ENCODE assay signal across 21 cellular contexts in genomic region chr3:141352262-141352984, GRCh38. TPM values are rescaled to one million over a fixed set of nuclear protein-coding genes. Genes with fewer than 3 reads are reported as not detected.
DNase-seq lines count a peak whose midpoint lies in the region; ATAC-seq, FAIRE-seq and TF ChIP-seq lines count a peak whose summit lies in the region.
"Had no signal": no experiment of that assay in that cellular context is flagged by ENCODE, and none has a peak within 500 bp of the region (broad histone marks: within the 10 kb centered on the region; RNA-seq: fewer than 3 reads in every experiment).

No MANE protein-coding gene starts in this region.

- no peak overlapping the region for H3K27ac Mint-ChIP-seq in GM23338
- H3K27ac Mint-ChIP-seq: CD8-positive, alpha-beta T cell; H9 had no signal

- peak overlapping the region; percentile 43; the same call in 1 of the 2 replicates for H2AFZ ChIP-seq in GM23338
- H2AFZ ChIP-seq in K562 (ENCODE audit: low read depth, low read length), result peak overlapping the region; percentile 83
- H2AFZ ChIP-seq in osteoblast (ENCODE audit: low read length), result peak overlapping the region; percentile 5

- H3K9me1 ChIP-seq in K562 (ENCODE audit: control insufficient read depth, insufficient read depth, low read length), result peaks cover 4% of the 10 kb centered on the region

- H2BK5ac ChIP-seq in mesendoderm (ENCODE audit: low read length), result no peak overlapping the region

- CTCF ChIA-PET in K562 (lab: Yijun Ruan, JAX; ENCODE audit: low intra/inter-chr PET ratio), result no interaction called here

- in situ Hi-C loops in K562 (cut with MboI), result no loop called here

- peak overlapping the region; percentile 15 for H3K18ac ChIP-seq in mesendoderm (ENCODE audit: low read length)

- H3K9me2 ChIP-seq in GM23338 (ENCODE audit: insufficient read depth), result 0 out of 2 replicates have a peak, but pooled peaks cover 6% of the 10 kb centered on the region

- H3K79me1 ChIP-seq in mesendoderm (ENCODE audit: low read length), result no peaks in the 10 kb centered on the region

- no peak overlapping the region for H3K23ac ChIP-seq in mesendoderm (ENCODE audit: low read length)

- ATAC-seq in GM23338 (no peak), K562 (peak; percentile 91)
- ATAC-seq: CD8-positive, alpha-beta T cell; GM12878; HCT116 had no signal

- peak overlapping the region; percentile 86 for H2BK15ac ChIP-seq in mesendoderm (replicated peaks; ENCODE audit: low read depth)

- no peaks in the 10 kb centered on the region; the same call in 2 of the 3 replicates for H3K9me3 Mint-ChIP-seq in GM23338
- H3K9me3 Mint-ChIP-seq: CD8-positive, alpha-beta T cell; H9 had no signal

- H3K4me3 Mint-ChIP-seq in GM23338, result no peak overlapping the region
- H3K4me3 Mint-ChIP-seq: CD4-positive, CD25-positive, alpha-beta regulatory T cell; CD8-positive, alpha-beta T cell; H9 had no signal

- no peaks in the 10 kb centered on the region for H3F3A ChIP-seq in GM23338 (replicated peaks; ENCODE audit: low read depth)

- peaks cover 13% of the 10 kb centered on the region for H3K4me1 ChIP-seq in GM23338 (ENCODE audit: insufficient read depth)
- H3K4me1 ChIP-seq in K562 (replicated peaks in 1 of 2; ENCODE audit: control insufficient read depth in 2 of 2, insufficient read depth in 2 of 2, low read length in 2 of 2), result peaks cover 9 to 58% of the 10 kb centered on the region in 2 experiments; a peak in 4 of 5 replicates
- H3K4me1 ChIP-seq in mesendoderm (ENCODE audit: control insufficient read depth, low read depth, low read length), result peaks cover 5% of the 10 kb centered on the region
- peaks cover 12% of the 10 kb centered on the region for H3K4me1 ChIP-seq in osteoblast (ENCODE audit: insufficient read depth, low read length)
- H3K4me1 ChIP-seq in BE2C, result peaks cover 4% of the 10 kb centered on the region; the same call in 1 of the 2 replicates
- H3K4me1 ChIP-seq: BLaER1, Caco-2 had no signal

- peaks cover 11% of the 10 kb centered on the region for H3K4me1 Mint-ChIP-seq in GM23338
- H3K4me1 Mint-ChIP-seq: CD4-positive, CD25-positive, alpha-beta regulatory T cell had no signal

- H3K27me3 ChIP-seq in GM23338 (ENCODE audit: insufficient read depth) (no peaks in the 10 kb centered on the region), K562 (ENCODE audit: control insufficient read depth in 2 of 2, insufficient read depth in 2 of 2, low read length in 2 of 2) (no peaks in the 10 kb centered on the region), mesendoderm (ENCODE audit: insufficient read depth, low read length, poor library complexity) (no peaks in the 10 kb centered on the region), osteoblast (ENCODE audit: insufficient read depth, low read length) (no peaks in the 10 kb centered on the region), BE2C (no peaks in the 10 kb centered on the region)
- H3K27me3 ChIP-seq: BLaER1 had no signal

- no peak overlapping the region for H3K4ac ChIP-seq in mesendoderm (ENCODE audit: low read depth, low read length)

- no peak overlapping the region for H3K4me2 ChIP-seq in GM23338
- peak overlapping the region; percentile 79 for H3K4me2 ChIP-seq in K562 (ENCODE audit: insufficient read depth, low read length)
- no peak overlapping the region for H3K4me2 ChIP-seq in mesendoderm (ENCODE audit: low read length)
- no peak overlapping the region for H3K4me2 ChIP-seq in osteoblast (ENCODE audit: insufficient read depth, low read length)
- H3K4me2 ChIP-seq: BLaER1 had no signal

- intact Hi-C loops in K562 (cut with micrococcal nuclease) (loop anchor here (2.0 kb wide), 1 partner anchor 40 kb away; no protein-coding TSS in a partner anchor), posterior vena cava (cut with DNase I) (no loop called here)

- H4K20me1 ChIP-seq in GM23338 (replicated peaks; ENCODE audit: insufficient read depth) (no peaks in the 10 kb centered on the region), K562 (replicated peaks; ENCODE audit: control insufficient read depth, insufficient read depth, low read length) (no peaks in the 10 kb centered on the region), osteoblast (ENCODE audit: insufficient read depth, low read length) (no peaks in the 10 kb centered on the region)
- H4K20me1 ChIP-seq: BLaER1 had no signal

- POLR2A ChIA-PET in K562 (lab: Yijun Ruan, JAX), result interaction anchor here (0.7 to 1.6 kb wide), 5 partner anchors 8 to 74 kb away, joined by 3 to 6 read pairs (median 3); partner anchors contain the start of gene ZBTB38

- DNase-seq in GM23338 (ENCODE audit: low spot score) (no peak), K562 (ENCODE audit: extremely low read depth in 1 of 4, low spot score in 3 of 4) (peak in 2 of 4 experiments; percentile 74 to 85), mesendoderm (no peak), osteoblast (ENCODE audit: insufficient read length, low spot score, missing footprints) (peak; percentile 61), posterior vena cava (ENCODE audit: low spot score) (no peak), BE2C (no peak), GM19238 (ENCODE audit: insufficient read length, low spot score) (no peak)
- no peak for DNase-seq in activated CD4-positive, CD25-positive, alpha-beta regulatory T cell treated with anti-CD3 and anti-CD28 coated beads, Interleukin-2, amount 50 U/mL, for 72 hours
- DNase-seq: 8988T; Caco-2; CD4-positive, CD25-positive, alpha-beta regulatory T cell; CD8-positive, alpha-beta T cell; DMS153; DND-41; GOT3; H9 had no signal

- WGBS in K562 (ENCODE audit: insufficient coverage, low coverage, missing lambda C conversion rate), result 3% methylated on average over 5 of the region's 5 CpGs
- no CpG with 5 or more reads among the region's 5 CpGs for WGBS in mesendoderm (ENCODE audit: extremely low coverage, insufficient coverage, low lambda C conversion rate)

- no peak for TF ChIP-seq CTCF in GM23338 (conservative IDR thresholded peaks at IDR 0.05; ENCODE audit: low read depth in 2 of 2)
- no peak for TF ChIP-seq CTCF in K562 (IDR thresholded peaks at IDR 0.05 in 2 of 3, conservative IDR thresholded peaks at IDR 0.05 in 1 of 3; ENCODE audit: insufficient read depth in 2 of 3, low read depth in 1 of 3, low read length in 3 of 3)
- no peak for TF ChIP-seq CTCF in osteoblast (IDR thresholded peaks at IDR 0.05; ENCODE audit: extremely low read depth, low read depth, low read length)
- no peak for TF ChIP-seq CTCF in BE2C (IDR thresholded peaks at IDR 0.05; ENCODE audit: low read depth, low read length)

- no peaks in the 10 kb centered on the region for H3K36me3 Mint-ChIP-seq in GM23338 (ENCODE audit: low read depth)
- H3K36me3 Mint-ChIP-seq: CD4-positive, CD25-positive, alpha-beta regulatory T cell; CD8-positive, alpha-beta T cell had no signal

- no peak overlapping the region for H2AK5ac ChIP-seq in mesendoderm (ENCODE audit: low read length)

- peak; percentile 48; the same call in 1 of the 2 replicates for TF ChIP-seq EP300 in K562 (IDR thresholded peaks at IDR 0.05; ENCODE audit: low read length)

- H3K4me3 ChIP-seq in GM23338 (no peak overlapping the region), K562 (no peak overlapping the region), mesendoderm (ENCODE audit: low read length) (no peak overlapping the region), osteoblast (ENCODE audit: insufficient read depth, low read length) (no peak overlapping the region), BE2C (ENCODE audit: low read depth, low read length) (no peak overlapping the region)
- H3K4me3 ChIP-seq: BLaER1, GM12878 had no signal

- no peak overlapping the region for H2BK120ac ChIP-seq in mesendoderm (ENCODE audit: low read depth, low read length)

- H4K8ac ChIP-seq in mesendoderm (ENCODE audit: low read depth, low read length), result no peak overlapping the region

- FAIRE-seq in K562 (lab: Jason Lieb, UNC), result peak; percentile 93
- FAIRE-seq: G401.6, GM12878 had no signal

- H3K9ac ChIP-seq in K562 (ENCODE audit: insufficient read depth in 1 of 2, low read depth in 2 of 2, low read length in 2 of 2), result peak overlapping the region in 1 of 2 experiments; percentile 33; a peak in 2 of 4 replicates
- no peak overlapping the region for H3K9ac ChIP-seq in mesendoderm (ENCODE audit: low read length)
- H3K9ac ChIP-seq: BLaER1 had no signal

- H3K56ac ChIP-seq in mesendoderm (ENCODE audit: low read length), result no peak overlapping the region

- TF ChIP-seq POLR2A in K562 (conservative IDR thresholded peaks at IDR 0.05), result no peak

- H3K36me3 ChIP-seq in GM23338 (ENCODE audit: insufficient read depth) (no peaks in the 10 kb centered on the region), K562 (ENCODE audit: control insufficient read depth, insufficient read depth, low read length) (no peaks in the 10 kb centered on the region), mesendoderm (ENCODE audit: control insufficient read depth, insufficient read depth, low read length) (no peaks in the 10 kb centered on the region), osteoblast (ENCODE audit: insufficient read depth, low read length) (no peaks in the 10 kb centered on the region), BE2C (no peaks in the 10 kb centered on the region)
- H3K36me3 ChIP-seq: BLaER1 had no signal

- no TSS peak for BruUV-seq in K562 (replicated peaks; lab: Mats Ljungman, UMichigan)

- H3K27me3 Mint-ChIP-seq in GM23338 (ENCODE audit: insufficient read depth, low read depth, poor library complexity), result peaks cover 4% of the 10 kb centered on the region

- H3K79me2 ChIP-seq in GM23338 (replicated peaks; ENCODE audit: insufficient read depth), result no peaks in the 10 kb centered on the region
- H3K79me2 ChIP-seq in K562 (ENCODE audit: control insufficient read depth, insufficient read depth, low read length), result no peaks in the 10 kb centered on the region
- H3K79me2 ChIP-seq in mesendoderm (ENCODE audit: control insufficient read depth, insufficient read depth, low read length), result no peaks in the 10 kb centered on the region
- H3K79me2 ChIP-seq in osteoblast (ENCODE audit: insufficient read depth, low read length), result no peaks in the 10 kb centered on the region

- H4K5ac ChIP-seq in mesendoderm (ENCODE audit: low read length), result no peak overlapping the region

- no peak for TF ChIP-seq RAD21 in K562 (CRISPR knock-in tag; conservative IDR thresholded peaks at IDR 0.05 in 1 of 2, IDR thresholded peaks at IDR 0.05 in 1 of 2)

- H3K9me3 ChIP-seq in K562 (replicated peaks; ENCODE audit: control insufficient read depth, insufficient read depth, low read depth, low read length) (no peaks in the 10 kb centered on the region), osteoblast (ENCODE audit: low read depth, low read length) (no peaks in the 10 kb centered on the region), BE2C (no peaks in the 10 kb centered on the region)
- H3K9me3 ChIP-seq: BLaER1, Caco-2 had no signal

- H3K27ac ChIP-seq in GM23338 (ENCODE audit: low read depth) (no peak overlapping the region), K562 (ENCODE audit: extremely low read depth, low read depth, low read length) (peak overlapping the region; percentile 68), mesendoderm (ENCODE audit: low read depth, low read length) (no peak overlapping the region), osteoblast (ENCODE audit: low read depth, low read length) (no peak overlapping the region)
- H3K27ac ChIP-seq: BLaER1, C4-2B had no signal

RNA-seq across cellular contexts. Expression of gene ZBTB38, which starts 15.9 kb away (rescaled TPM):
- 11.5 and 12.4 TPM in 2 replicates for total RNA-seq in GM23338 (2014; rRNA removed; shearing (Covaris generic))
- polyA plus RNA-seq in GM23338 (2016; fragmentation: Nextera tagmentation; extraction: Ambion mirVana) (5.9 and 8.7 TPM in 2 replicates), K562 (2011; rRNA removed) (18.0 and 22.5 TPM in 2 replicates), K562 (2014; fragmentation: Illumina TruSeq; extraction: Trizol) (24.0 and 26.2 TPM in 2 replicates), K562 (2014; fragmentation: Nextera tagmentation; extraction: Ambion mirVana) (10 to 100 TPM; 14.2 to 17.9 TPM), K562 (2014; rRNA removed) (12.1 and 12.6 TPM in 2 replicates)
- total RNA-seq in K562 (2011; cell fraction: chromatin; rRNA removed; ENCODE audit: low replicate concordance), result 53.5 and 97.8 TPM in 2 replicates
- total RNA-seq in K562 (2011; cell fraction: nucleolus; rRNA removed), result 22.0 and 29.1 TPM in 2 replicates
- 61.7 and 84.8 TPM in 2 replicates for total RNA-seq in K562 (2011; cell fraction: nucleoplasm; rRNA removed)
- total RNA-seq in K562 (2014; rRNA removed) (22.9 and 24.8 TPM in 2 replicates), K562 (2014; rRNA removed; fragmentation: Illumina TruSeq; extraction: Trizol) (39.4 and 43.6 TPM in 2 replicates), K562 (2015; rRNA removed; fragmentation: Illumina TruSeq; extraction: Trizol) (33.5 and 33.7 TPM in 2 replicates), K562 (2021) (30.7 and 36.3 TPM in 2 replicates), osteoblast (181 and 196 TPM in 2 replicates), posterior vena cava (100 to 1,000 TPM; 101 to 125 TPM)
- polyA plus RNA-seq in K562 (2011; cell fraction: cytosol; rRNA removed), result 6.7 and 14.9 TPM in 2 replicates
- 22.7 and 28.6 TPM in 2 replicates for polyA plus RNA-seq in K562 (2011; cell fraction: nucleus; rRNA removed)
- 19.0 and 21.1 TPM in 2 replicates for polyA plus RNA-seq in K562 (2012)
- polyA minus RNA-seq in K562 (2011; rRNA and poly(A)+ RNA removed), result 64.1 and 109 TPM in 2 replicates
- 27.8 and 34.9 TPM in 2 replicates for polyA minus RNA-seq in K562 (2011; cell fraction: cytosol; rRNA and poly(A)+ RNA removed)
- 35.9 and 61.9 TPM in 2 replicates for polyA minus RNA-seq in K562 (2011; cell fraction: nucleus; rRNA and poly(A)+ RNA removed)
- 20.8 TPM for polyA plus RNA-seq in mesendoderm (2013, experiment 1 of 2)
- 20.5 TPM for polyA plus RNA-seq in mesendoderm (2013, experiment 2 of 2)
- 45.6 TPM for polyA plus RNA-seq in BE2C (2012; ENCODE audit: insufficient read depth, insufficient read length, low read depth)

Comparison
In these comparisons a context has a peak if more than half of its experiments do, and no peak if none do; other contexts are left out.
1. H2AFZ ChIP-seq: peak in every context shown above with its lines; median percentile 83 in K562; 43 in GM23338; 5 in osteoblast.